Comparison of ENCODE assay signal across 8 cellular contexts in genomic region chr2:111119847-111120252, GRCh38. TPM values are rescaled to one million over a fixed set of nuclear protein-coding genes. Genes with fewer than 3 reads are reported as not detected.
DNase-seq lines count a peak whose midpoint lies in the region; ATAC-seq and TF ChIP-seq lines count a peak whose summit lies in the region.

No MANE protein-coding gene starts in this region.

- H3F3A ChIP-seq in GM23338 (replicated peaks; ENCODE audit: low read depth): peaks cover 10% of the 10 kb centered on the region; the same call in 1 of the 2 replicates

- peaks cover 15% of the 10 kb centered on the region; the same call in 2 of the 3 replicates for H3K36me3 Mint-ChIP-seq in GM23338 (ENCODE audit: low read depth)

- H3K79me2 ChIP-seq in GM23338 (replicated peaks; ENCODE audit: insufficient read depth): peaks cover 29% of the 10 kb centered on the region

- H3K9me3 Mint-ChIP-seq in GM23338: no peaks in the 10 kb centered on the region

- H3K27me3 Mint-ChIP-seq in GM23338 (ENCODE audit: insufficient read depth, low read depth, poor library complexity): peaks cover 53% of the 10 kb centered on the region

- TF ChIP-seq POLR2A in esophagus squamous epithelium (IDR thresholded peaks at IDR 0.05): no peak

- no peak for ATAC-seq in GM23338
- no peak for ATAC-seq in HG03342 (IDR thresholded peaks at IDR 0.05; ENCODE audit: unreplicated experiment)
- ATAC-seq in HG02884 (IDR thresholded peaks at IDR 0.05; ENCODE audit: unreplicated experiment): no peak

- TF ChIP-seq CTCF in GM23338 (conservative IDR thresholded peaks at IDR 0.05; ENCODE audit: low read depth in 2 of 2) (no peak), esophagus squamous epithelium (IDR thresholded peaks at IDR 0.05) (no peak)

- peak overlapping the region; percentile 74 for H3K4me3 Mint-ChIP-seq in GM23338

- peaks cover 23% of the 10 kb centered on the region for H3K4me1 Mint-ChIP-seq in GM23338

- intact Hi-C loops in esophagus squamous epithelium (cut with DNase I): loop anchor here (10.0 kb wide), 2 partner anchors 305 to 585 kb away; no protein-coding TSS in a partner anchor

- H3K9ac ChIP-seq in rectal smooth muscle tissue (ENCODE audit: low read length): no peak overlapping the region

- H3K27me3 ChIP-seq in GM23338 (ENCODE audit: insufficient read depth) (peaks cover 65% of the 10 kb centered on the region), SJSA1 (replicated peaks) (peaks cover 14% of the 10 kb centered on the region), esophagus squamous epithelium (peaks cover 0 to 58% (median 0%) of the 10 kb centered on the region in 4 donors), rectal smooth muscle tissue (ENCODE audit: control insufficient read depth, insufficient read depth, low read length) (peaks cover 7% of the 10 kb centered on the region)

- no peaks in the 10 kb centered on the region; the same call in 1 of the 2 replicates for H3K4me1 ChIP-seq in GM23338 (ENCODE audit: insufficient read depth)
- H3K4me1 ChIP-seq in SJSA1 (replicated peaks): peaks cover 48% of the 10 kb centered on the region
- peaks cover 42 to 69% (median 43%) of the 10 kb centered on the region in 3 donors for H3K4me1 ChIP-seq in esophagus squamous epithelium
- H3K4me1 ChIP-seq in rectal smooth muscle tissue (ENCODE audit: control insufficient read depth, insufficient read depth, low read length): peaks cover 11% of the 10 kb centered on the region

- peaks cover 13% of the 10 kb centered on the region; the same call in 1 of the 2 replicates for H3K36me3 ChIP-seq in GM23338 (ENCODE audit: insufficient read depth)
- no peaks in the 10 kb centered on the region for H3K36me3 ChIP-seq in SJSA1
- peaks cover under 1 to 13% (median 3%) of the 10 kb centered on the region in 3 donors for H3K36me3 ChIP-seq in esophagus squamous epithelium
- H3K36me3 ChIP-seq in rectal smooth muscle tissue (ENCODE audit: control insufficient read depth, insufficient read depth, low read length): peaks cover 2% of the 10 kb centered on the region

- no peaks in the 10 kb centered on the region for H3K9me2 ChIP-seq in GM23338 (ENCODE audit: insufficient read depth)

- peak overlapping the region; percentile 95 for H2AFZ ChIP-seq in GM23338

- 21 to 27% methylated on average over 17 to 19 of the region's 26 CpGs for WGBS in esophagus squamous epithelium, 2 donors

- peaks cover 14% of the 10 kb centered on the region for H4K20me1 ChIP-seq in GM23338 (replicated peaks; ENCODE audit: insufficient read depth)

- H3K9me3 ChIP-seq in SJSA1 (replicated peaks): no peaks in the 10 kb centered on the region; the same call in 1 of the 2 replicates
- H3K9me3 ChIP-seq in esophagus squamous epithelium: no peaks in the 10 kb centered on the region

- peak overlapping the region; percentile 93 for H3K4me3 ChIP-seq in GM23338
- H3K4me3 ChIP-seq in SJSA1: peak overlapping the region; percentile 73
- peak overlapping the region; percentile 81 to 93 (median 84) for H3K4me3 ChIP-seq in esophagus squamous epithelium
- H3K4me3 ChIP-seq in rectal smooth muscle tissue (ENCODE audit: low read length): peak overlapping the region; percentile 59

- H3K4me2 ChIP-seq in GM23338: peak overlapping the region; percentile 98

- DNase-seq in GM23338 (ENCODE audit: low spot score) (no peak), SJSA1 (ENCODE audit: low read depth in 1 of 2, low spot score in 2 of 2) (no peak), esophagus squamous epithelium (lab: John Stamatoyannopoulos, UW) (no peak), caudate nucleus (lab: John Stamatoyannopoulos, UW) (no peak), NCI-H1105 (lab: John Stamatoyannopoulos, UW) (no peak)

- H3K27ac Mint-ChIP-seq in GM23338: no peak overlapping the region

- H3K27ac ChIP-seq in GM23338 (ENCODE audit: low read depth) (no peak overlapping the region), SJSA1 (no peak overlapping the region), esophagus squamous epithelium (peak overlapping the region; percentile 87 to 96 (median 92)), rectal smooth muscle tissue (ENCODE audit: low read depth, low read length) (no peak overlapping the region), caudate nucleus (ENCODE audit: low read depth, low read length) (no peak overlapping the region)

TF ChIP-seq in GM23338, 12 proteins besides CTCF, POLR2A, EP300 and RAD21:
- peak; percentile 71 for TF ChIP-seq EZH2 (IDR thresholded peaks at IDR 0.05; ENCODE audit: low read depth, unreplicated experiment)
- no peak for TF ChIP-seq JUNB (IDR thresholded peaks at IDR 0.05; ENCODE audit: unreplicated experiment)

RNA-seq across cellular contexts. Expression of gene BCL2L11, which starts 0.9 kb away (rescaled TPM):
- 21.0 and 22.5 TPM in 2 replicates for total RNA-seq in GM23338 (2014; rRNA removed; shearing (Covaris generic))
- 10.6 and 11.0 TPM in 2 replicates for polyA plus RNA-seq in GM23338 (2016; fragmentation: Nextera tagmentation; extraction: Ambion mirVana)
- total RNA-seq in SJSA1 (2014; rRNA removed; shearing (Covaris generic)): 2.0 and 4.8 TPM in 2 replicates
- 10 to 100 TPM in 2 of 4 donors, 1 to 10 TPM in 2; 7.8 to 28.2 (median 9.9) TPM for total RNA-seq in esophagus squamous epithelium

Comparison
In these comparisons a context has a peak if more than half of its experiments do, and no peak if none do; other contexts are left out.
1. H3K27ac ChIP-seq: peak in esophagus squamous epithelium (4 of 4); none in GM23338 (single experiment), SJSA1 (single experiment), rectal smooth muscle tissue (single experiment) and caudate nucleus (single experiment).
2. Peak in every context shown above with its lines, with median percentiles within 50 percentile points of each other: H3K4me3 ChIP-seq.